Comparison of ENCODE assay signal across 24 cellular contexts in the genomic region with DNA sequence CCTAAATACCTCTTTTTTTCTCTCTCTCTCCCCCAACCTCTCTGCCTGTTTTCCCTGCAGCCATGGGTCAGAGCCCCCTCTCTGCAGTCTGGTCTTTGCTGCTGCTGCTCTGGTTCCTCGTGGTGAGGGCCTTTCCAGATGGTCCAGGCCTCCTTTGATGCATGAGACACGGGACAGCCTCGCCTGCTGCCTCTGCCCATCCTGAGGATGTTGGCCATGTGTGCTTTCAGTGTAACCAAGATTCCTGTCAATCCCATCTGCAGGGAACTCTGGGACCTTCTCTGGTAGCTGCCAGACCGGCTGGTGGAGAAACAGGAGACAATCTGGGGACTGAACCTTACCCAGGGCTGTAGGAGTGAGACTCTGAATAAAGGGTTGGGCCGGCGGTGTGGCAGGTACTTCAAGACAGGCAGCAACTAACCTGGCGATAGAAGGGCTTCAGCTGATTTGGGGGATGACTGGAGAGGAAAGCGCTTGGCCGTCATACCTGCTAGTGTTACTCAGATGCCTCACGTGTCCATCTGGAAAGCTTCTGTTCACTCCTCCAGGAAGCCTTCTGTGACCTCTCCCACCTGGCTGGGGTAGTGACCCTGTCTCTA. TPM values are rescaled to one million over a fixed set of nuclear protein-coding genes. Genes with fewer than 3 reads are reported as not detected.
"Had no signal": no experiment of that assay in that cellular context is flagged by ENCODE, and none has a peak within 500 bp of the region (broad histone marks: within the 10 kb centered on the region; RNA-seq: fewer than 3 reads in every experiment).

No MANE protein-coding gene starts in this region.

- ATAC-seq: heart left ventricle, left lung, natural killer cell, pancreas, right cardiac atrium had no signal

- H3K9me3 Mint-ChIP-seq: endodermal cell; mesothelial cell of epicardium; natural killer cell; stimulated activated naive CD8-positive, alpha-beta T cell treated with anti-CD3 and anti-CD28 coated beads, Interleukin-15, Interleukin-2, amounts not matched to agents 100 ng/mL and 50 ng/mL, for 24 hours had no signal

- H3K27ac Mint-ChIP-seq: endodermal cell; mesothelial cell of epicardium; progenitor cell of endocrine pancreas; stimulated activated naive CD8-positive, alpha-beta T cell treated with anti-CD3 and anti-CD28 coated beads, Interleukin-15, Interleukin-2, amounts not matched to agents 100 ng/mL and 50 ng/mL, for 24 hours had no signal

- H3K4me3 Mint-ChIP-seq: endodermal cell; mesothelial cell of epicardium; natural killer cell; neural crest cell; stimulated activated naive CD8-positive, alpha-beta T cell treated with anti-CD3 and anti-CD28 coated beads, Interleukin-15, Interleukin-2, amounts not matched to agents 100 ng/mL and 50 ng/mL, for 24 hours had no signal

- H3K27me3 Mint-ChIP-seq: progenitor cell of endocrine pancreas; stimulated activated naive CD8-positive, alpha-beta T cell treated with anti-CD3 and anti-CD28 coated beads, Interleukin-15, Interleukin-2, amounts not matched to agents 100 ng/mL and 50 ng/mL, for 24 hours had no signal

- H3K4me1 Mint-ChIP-seq: endodermal cell, mesothelial cell of epicardium, natural killer cell, neural crest cell had no signal

- DNase-seq: colonic mucosa; dermis blood vessel endothelial cell; effector CD4-positive, alpha-beta T cell; endodermal cell; foreskin melanocyte; heart left ventricle; hypothalamus; left lung; natural killer cell; nucleus accumbens; pancreas; right cardiac atrium; small intestine; stimulated activated CD4-positive, alpha-beta T cell treated with anti-CD3 and anti-CD28 coated beads, Interleukin-12 subunit alpha, Interleukin-12 subunit beta, amount 100 ng/mL, for 4 hours; transverse colon had no signal

RNA-seq across cellular contexts. Expression of a gene that starts 19.2 kb away (rescaled TPM):
- total RNA-seq: cerebellum, colonic mucosa, dermis blood vessel endothelial cell, endodermal cell, mesothelial cell of epicardium, mucosa of gallbladder, natural killer cell, neural crest cell, pancreas, progenitor cell of endocrine pancreas, right cardiac atrium, subcutaneous adipose tissue, thoracic aorta, ureter had no signal

RNA-seq across cellular contexts. Expression of a gene that starts 22.3 kb away (rescaled TPM):
- total RNA-seq: cerebellum, colonic mucosa, dermis blood vessel endothelial cell, natural killer cell, subcutaneous adipose tissue, thoracic aorta, ureter had no signal
